ENCODE assay signal across 27 cellular contexts in the genomic region with DNA sequence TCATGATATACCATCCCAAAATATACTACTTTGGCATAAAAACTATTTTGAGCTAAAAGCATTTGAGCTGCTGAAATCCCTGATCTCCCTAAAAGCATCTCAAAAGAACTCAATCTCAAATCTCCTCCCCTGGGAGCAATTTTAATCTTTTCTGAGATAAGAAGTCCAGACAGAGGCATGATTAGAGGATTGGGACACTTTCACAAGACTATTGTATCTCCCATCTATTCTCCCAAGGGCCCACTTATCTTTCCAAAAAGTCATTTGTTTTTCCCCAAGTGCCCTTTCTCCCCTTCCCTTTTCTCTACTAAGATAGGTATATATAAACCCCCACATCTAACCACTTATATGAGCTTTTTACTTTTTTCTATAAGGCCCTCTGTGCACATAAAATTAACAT.
A peak's percentile ranks its signal among the peaks of the same experiment; 100 is the strongest.
DNase-seq lines count a peak whose midpoint lies in the region; TF ChIP-seq lines count a peak whose summit lies in the region.
"Had no signal": no experiment of that assay in that cellular context is flagged by ENCODE, and none has a peak within 500 bp of the region (broad histone marks: within the 10 kb centered on the region; RNA-seq: fewer than 3 reads in every experiment).

No MANE protein-coding gene starts in this region.

- TF ChIP-seq CTCF in VCaP (conservative IDR thresholded peaks at IDR 0.05) = no peak
- TF ChIP-seq CTCF in mesothelial cell of epicardium (IDR thresholded peaks at IDR 0.05; ENCODE audit: unreplicated experiment) = no peak
- no peak for TF ChIP-seq CTCF in vagina (IDR thresholded peaks at IDR 0.05)

- H3K27ac ChIP-seq in VCaP = peak overlapping the region; percentile 96; the same call in 1 of the 2 replicates
- H3K27ac ChIP-seq in vagina = peak overlapping the region; percentile 77
- H3K27ac ChIP-seq: colonic mucosa, pancreas, suprapubic skin had no signal

- H3K9me3 ChIP-seq in vagina = no peaks in the 10 kb centered on the region
- H3K9me3 ChIP-seq: colonic mucosa, heart left ventricle, lower lobe of right lung, pancreas, suprapubic skin had no signal

- DNase-seq in NCI-H524 (lab: John Stamatoyannopoulos, UW) (peak; percentile 51 to 63), NCI-H524 treated with DMSO at 0.1 percent for 48 hours (lab: John Stamatoyannopoulos, UW) (no peak), mesothelial cell of epicardium (ENCODE audit: low spot score in 2 of 2, unreplicated experiment in 2 of 2) (no peak), vagina (ENCODE audit: extremely low spot score in 2 of 2) (no peak), iPS-NIHi7 (ENCODE audit: extremely low spot score) (no peak), posterior cingulate gyrus (no peak)
- DNase-seq in activated CD8-positive, alpha-beta memory T cell treated with anti-CD3 and anti-CD28 coated beads for 24 hours = no peak
- DNase-seq: activated CD4-positive, alpha-beta T cell treated with anti-CD3 and anti-CD28 coated beads, Interleukin-2, amount 10 ng/mL, durations not matched to agents 7 days and 5 days; activated naive CD4-positive, alpha-beta T cell treated with Interleukin-2 at 50 U/mL for 16 hours; activated T-cell treated with anti-CD3 and anti-CD28 coated beads, Interleukin-2, amount 50 U/mL, for 4 hours; CD8-positive, alpha-beta T cell; colonic mucosa; DMS153; effector memory CD8-positive, alpha-beta T cell; heart left ventricle; lower lobe of right lung; NCI-H1092; NCI-H2029; NCI-H345; nephron progenitor cell; pancreas; stimulated activated CD4-positive, alpha-beta T cell treated with anti-CD3 and anti-CD28 coated beads, Interleukin-2, amount 100 ng/mL, for 48 hours; T-helper 9 cell had no signal

- no peaks in the 10 kb centered on the region for H3K9me3 Mint-ChIP-seq in mesothelial cell of epicardium
- H3K9me3 Mint-ChIP-seq: activated CD4-positive, alpha-beta T cell treated with anti-CD3 and anti-CD28 coated beads, Interleukin-2, amount 10 ng/mL, durations not matched to agents 7 days and 5 days; activated T-cell treated with anti-CD3 and anti-CD28 coated beads, Interleukin-2, amount 50 U/mL, for 4 hours; CD8-positive, alpha-beta T cell; effector memory CD8-positive, alpha-beta T cell; stimulated activated memory B cell treated with anti-CD40 and anti-IgM and Interleukin-4, amounts not matched to agents 10 μg/mL and 1 μg/mL and 100 μg/mL, for 72 hours had no signal

- H3K27ac Mint-ChIP-seq in mesothelial cell of epicardium = peak overlapping the region; percentile 86
- H3K27ac Mint-ChIP-seq: activated CD4-positive, alpha-beta T cell treated with anti-CD3 and anti-CD28 coated beads, Interleukin-2, amount 10 ng/mL, durations not matched to agents 7 days and 5 days; CD8-positive, alpha-beta T cell; effector memory CD8-positive, alpha-beta T cell; nephron progenitor cell; stimulated activated memory B cell treated with anti-CD40 and anti-IgM and Interleukin-4, amounts not matched to agents 10 μg/mL and 1 μg/mL and 100 μg/mL, for 72 hours; WTC11 had no signal

- H3K27me3 ChIP-seq in vagina = no peaks in the 10 kb centered on the region
- H3K27me3 ChIP-seq: colonic mucosa, heart left ventricle, pancreas, suprapubic skin had no signal

- H3K27me3 Mint-ChIP-seq in mesothelial cell of epicardium (ENCODE audit: low read depth) = no peaks in the 10 kb centered on the region
- H3K27me3 Mint-ChIP-seq: activated CD4-positive, alpha-beta T cell treated with anti-CD3 and anti-CD28 coated beads, Interleukin-2, amount 10 ng/mL, durations not matched to agents 7 days and 5 days had no signal

- no peaks in the 10 kb centered on the region for H3K36me3 Mint-ChIP-seq in mesothelial cell of epicardium
- H3K36me3 Mint-ChIP-seq: CD8-positive, alpha-beta T cell; stimulated activated memory B cell treated with anti-CD40 and anti-IgM and Interleukin-4, amounts not matched to agents 10 μg/mL and 1 μg/mL and 100 μg/mL, for 72 hours; WTC11 had no signal

- no peak overlapping the region for H3K4me3 ChIP-seq in vagina
- H3K4me3 ChIP-seq: colonic mucosa, heart left ventricle, lower lobe of right lung, pancreas, suprapubic skin had no signal

- peaks cover 44% of the 10 kb centered on the region for H3K4me1 Mint-ChIP-seq in mesothelial cell of epicardium
- H3K4me1 Mint-ChIP-seq: activated CD4-positive, alpha-beta T cell treated with anti-CD3 and anti-CD28 coated beads, Interleukin-2, amount 10 ng/mL, durations not matched to agents 7 days and 5 days; stimulated activated memory B cell treated with anti-CD40 and anti-IgM and Interleukin-4, amounts not matched to agents 10 μg/mL and 1 μg/mL and 100 μg/mL, for 72 hours had no signal

- intact Hi-C loops in vagina (cut with DNase I) = no loop called here
- intact Hi-C loops in posterior cingulate gyrus (cut with DNase I) = no loop called here

- no peak overlapping the region for H3K4me3 Mint-ChIP-seq in mesothelial cell of epicardium
- H3K4me3 Mint-ChIP-seq: activated CD4-positive, alpha-beta T cell treated with anti-CD3 and anti-CD28 coated beads, Interleukin-2, amount 10 ng/mL, durations not matched to agents 7 days and 5 days; activated T-cell treated with anti-CD3 and anti-CD28 coated beads, Interleukin-2, amount 50 U/mL, for 4 hours; CD8-positive, alpha-beta T cell; effector memory CD8-positive, alpha-beta T cell; nephron progenitor cell; stimulated activated memory B cell treated with anti-CD40 and anti-IgM and Interleukin-4, amounts not matched to agents 10 μg/mL and 1 μg/mL and 100 μg/mL, for 72 hours; WTC11 had no signal

- no peak for TF ChIP-seq POLR2A in vagina (IDR thresholded peaks at IDR 0.05)

- H3K4me1 ChIP-seq in vagina = peaks cover 37% of the 10 kb centered on the region

- no peaks in the 10 kb centered on the region for H3K36me3 ChIP-seq in vagina
- H3K36me3 ChIP-seq: colonic mucosa, heart left ventricle, lower lobe of right lung, pancreas, suprapubic skin had no signal

Comparison
In these comparisons a context has a peak if more than half of its experiments do, and no peak if none do; other contexts are left out.
1. DNase-seq: peak in NCI-H524 (2 of 2); none in NCI-H524 treated with DMSO at 0.1 percent for 48 hours (single experiment), mesothelial cell of epicardium (0 of 2), vagina (0 of 2), iPS-NIHi7 (single experiment), activated CD8-positive, alpha-beta memory T cell treated with anti-CD3 and anti-CD28 coated beads for 24 hours (single experiment) and posterior cingulate gyrus (0 of 10).